Comparison of ENCODE assay signal across 2 cellular contexts in genomic region chr6:128368213-128369000, GRCh38.
TF ChIP-seq lines count a peak whose summit lies in the region.

No MANE protein-coding gene starts in this region.

TF ChIP-seq in HepG2, 621 proteins besides CTCF, POLR2A, EP300 and RAD21 (continued from another document):
- TF ChIP-seq, protein P1, sequence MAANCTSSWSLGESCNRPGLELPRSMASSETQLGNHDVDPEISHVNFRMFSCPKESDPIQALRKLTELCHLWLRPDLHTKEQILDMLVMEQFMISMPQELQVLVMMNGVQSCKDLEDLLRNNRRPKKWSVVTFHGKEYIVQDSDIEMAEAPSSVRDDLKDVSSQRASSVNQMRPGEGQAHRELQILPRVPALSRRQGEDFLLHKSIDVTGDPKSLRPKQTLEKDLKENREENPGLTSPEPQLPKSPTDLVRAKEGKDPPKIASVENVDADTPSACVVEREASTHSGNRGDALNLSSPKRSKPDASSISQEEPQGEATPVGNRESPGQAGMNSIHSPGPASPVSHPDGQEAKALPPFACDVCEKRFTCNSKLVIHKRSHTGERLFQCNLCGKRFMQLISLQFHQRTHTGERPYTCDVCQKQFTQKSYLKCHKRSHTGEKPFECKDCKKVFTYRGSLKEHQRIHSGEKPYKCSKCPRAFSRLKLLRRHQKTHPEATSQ (CRISPR knock-in tag; IDR thresholded peaks at IDR 0.05; ENCODE audit: borderline replicate concordance): 0 out of 2 replicates have a peak, but pooled peaks have one; percentile 35
- TF ChIP-seq SRSF1 (optimal IDR thresholded peaks at IDR 0.05; ENCODE audit: low read depth, low read length): no peak
- TF ChIP-seq ZNF800 (CRISPR knock-in tag; IDR thresholded peaks at IDR 0.05): no peak
- TF ChIP-seq TARDBP (CRISPR knock-in tag; IDR thresholded peaks at IDR 0.05): peak; percentile 33; the same call in 1 of the 2 replicates
- TF ChIP-seq CREM (IDR thresholded peaks at IDR 0.05): 0 out of 2 replicates have a peak, but pooled peaks have one; percentile 10
- no peak for TF ChIP-seq CREM (CRISPR knock-in tag; IDR thresholded peaks at IDR 0.05)
- no peak for TF ChIP-seq ZNF251 (CRISPR knock-in tag; IDR thresholded peaks at IDR 0.05)
- no peak for TF ChIP-seq DR1 (CRISPR knock-in tag; IDR thresholded peaks at IDR 0.05)
- TF ChIP-seq, protein P2, sequence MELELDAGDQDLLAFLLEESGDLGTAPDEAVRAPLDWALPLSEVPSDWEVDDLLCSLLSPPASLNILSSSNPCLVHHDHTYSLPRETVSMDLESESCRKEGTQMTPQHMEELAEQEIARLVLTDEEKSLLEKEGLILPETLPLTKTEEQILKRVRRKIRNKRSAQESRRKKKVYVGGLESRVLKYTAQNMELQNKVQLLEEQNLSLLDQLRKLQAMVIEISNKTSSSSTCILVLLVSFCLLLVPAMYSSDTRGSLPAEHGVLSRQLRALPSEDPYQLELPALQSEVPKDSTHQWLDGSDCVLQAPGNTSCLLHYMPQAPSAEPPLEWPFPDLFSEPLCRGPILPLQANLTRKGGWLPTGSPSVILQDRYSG (CRISPR knock-in tag; IDR thresholded peaks at IDR 0.05): no peak
- 0 out of 2 replicates have a peak, but pooled peaks have one; percentile 31 for TF ChIP-seq ZNF644 (CRISPR knock-in tag; IDR thresholded peaks at IDR 0.05; ENCODE audit: low read depth)

TF ChIP-seq in SK-N-SH treated with all-trans-retinoic acid at 6 μM for 48 hours, 23 proteins besides CTCF, POLR2A, EP300 and RAD21 (continued from another document):
- no peak for TF ChIP-seq TSHZ2 (CRISPR knock-in tag; IDR thresholded peaks at IDR 0.05)
TF ChIP-seq in SK-N-SH treated with all-trans-retinoic acid at 6 μM for 48 hours: peak in this region for 0.
